In the genomic region with DNA sequence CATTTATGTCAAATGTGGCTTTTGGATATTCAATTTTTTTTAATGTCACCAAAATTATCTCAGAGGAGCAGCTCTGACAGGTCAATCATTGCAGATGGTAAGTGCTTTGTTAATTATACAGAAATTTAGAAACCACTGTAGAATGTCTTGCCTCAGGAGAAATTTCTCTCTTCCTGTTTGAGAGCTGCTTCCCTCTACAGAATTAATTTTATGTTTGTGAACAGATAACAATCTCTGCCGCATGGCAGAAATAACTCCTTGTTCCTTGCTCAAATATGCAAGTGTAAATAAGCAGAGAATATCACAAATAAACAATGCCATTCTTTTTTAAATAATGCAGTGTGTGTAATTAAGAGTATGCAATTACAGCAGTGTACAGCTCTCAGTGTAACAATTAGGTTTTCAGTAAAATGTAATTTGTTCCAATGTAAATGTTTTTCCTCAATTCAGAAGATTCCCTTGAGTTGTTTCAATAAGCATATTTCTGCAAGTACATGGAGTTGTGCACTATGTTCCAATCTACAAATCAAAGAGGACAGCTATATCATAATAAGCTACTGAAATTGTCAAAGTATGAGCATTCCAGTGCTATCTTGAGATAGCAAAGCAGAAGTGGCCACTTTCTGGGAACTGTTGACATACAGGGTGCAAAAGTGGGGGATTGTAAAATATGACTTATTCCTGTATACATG, we compare ENCODE assay signal across 19 cellular contexts.
"Had no signal": no experiment of that assay in that cellular context is flagged by ENCODE, and none has a peak within 500 bp of the region (broad histone marks: within the 10 kb centered on the region; RNA-seq: fewer than 3 reads in every experiment).

No MANE protein-coding gene starts in this region.

- H3K36me3 ChIP-seq: brain microvascular endothelial cell, tibial nerve, uterus, WERI-Rb-1 had no signal

- H3K4me3 ChIP-seq: tibial nerve, uterus had no signal

- H3K9me3 ChIP-seq: tibial nerve, uterus had no signal

- ATAC-seq: left ventricle myocardium superior; natural killer cell; stimulated activated effector memory CD8-positive, alpha-beta T cell treated with anti-CD3 and anti-CD28 coated beads, Interleukin-12 subunit alpha, Interleukin-12 subunit beta, amount 100 ng/mL, for 72 hours had no signal

- DNase-seq: activated CD4-positive, alpha-beta memory T cell treated with anti-CD3 and anti-CD28 coated beads, Interleukin-2, amount 10 ng/mL, durations not matched to agents 7 days and 5 days; activated effector memory CD4-positive, alpha-beta T cell treated with anti-CD3 and anti-CD28 coated beads, Interleukin-2, amount 50 U/mL, for 16 hours; activated naive CD8-positive, alpha-beta T cell treated with anti-CD3 and anti-CD28 coated beads for 36 hours; activated T-cell treated with anti-CD3 and anti-CD28 coated beads, Interleukin-2, amount 50 U/mL, for 48 hours; anterior cingulate cortex; brain microvascular endothelial cell; cerebellar nuclear complex; effector CD8-positive, alpha-beta T cell; foreskin fibroblast; hippocampal formation; kidney; left ventricle myocardium superior; natural killer cell; posterior cingulate gyrus; retina; uterus; WERI-Rb-1 had no signal

- H3K27me3 ChIP-seq: brain microvascular endothelial cell, tibial nerve, uterus had no signal

- H3K27ac ChIP-seq: brain microvascular endothelial cell, tibial nerve, uterus, WERI-Rb-1 had no signal

- H3K4me1 ChIP-seq: tibial nerve, uterus had no signal
